1 cellular context compared by ENCODE assay signal in genomic region chr6:52544325-52545022, GRCh38.
A peak's percentile ranks its signal among the peaks of the same experiment; 100 is the strongest.
TF ChIP-seq lines count a peak whose summit lies in the region.

No MANE protein-coding gene starts in this region.

TF ChIP-seq in HepG2, 621 proteins besides CTCF, POLR2A, EP300 and RAD21 (continued from another document and continues in another):
- no peak; the same call in 1 of the 2 replicates for TF ChIP-seq KDM2A (CRISPR knock-in tag; IDR thresholded peaks at IDR 0.05; ENCODE audit: borderline replicate concordance, low read depth)
- TF ChIP-seq POLR2AphosphoS5 (IDR thresholded peaks at IDR 0.05; ENCODE audit: low read depth, low read length): no peak
- TF ChIP-seq ZNF781 (CRISPR knock-in tag; IDR thresholded peaks at IDR 0.05; ENCODE audit: borderline replicate concordance, not compliant biosample characterization): no peak
- TF ChIP-seq, protein P1, sequence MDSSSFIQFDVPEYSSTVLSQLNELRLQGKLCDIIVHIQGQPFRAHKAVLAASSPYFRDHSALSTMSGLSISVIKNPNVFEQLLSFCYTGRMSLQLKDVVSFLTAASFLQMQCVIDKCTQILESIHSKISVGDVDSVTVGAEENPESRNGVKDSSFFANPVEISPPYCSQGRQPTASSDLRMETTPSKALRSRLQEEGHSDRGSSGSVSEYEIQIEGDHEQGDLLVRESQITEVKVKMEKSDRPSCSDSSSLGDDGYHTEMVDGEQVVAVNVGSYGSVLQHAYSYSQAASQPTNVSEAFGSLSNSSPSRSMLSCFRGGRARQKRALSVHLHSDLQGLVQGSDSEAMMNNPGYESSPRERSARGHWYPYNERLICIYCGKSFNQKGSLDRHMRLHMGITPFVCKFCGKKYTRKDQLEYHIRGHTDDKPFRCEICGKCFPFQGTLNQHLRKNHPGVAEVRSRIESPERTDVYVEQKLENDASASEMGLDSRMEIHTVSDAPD (CRISPR knock-in tag; IDR thresholded peaks at IDR 0.05): peak; percentile 72; the same call in 1 of the 2 replicates
- TF ChIP-seq FOXK2 (IDR thresholded peaks at IDR 0.05): 0 out of 2 replicates have a peak, but pooled peaks have one; percentile 27
- no peak for TF ChIP-seq MTF1 (CRISPR knock-in tag; IDR thresholded peaks at IDR 0.05)
- TF ChIP-seq ZBTB4 (CRISPR knock-in tag; IDR thresholded peaks at IDR 0.05; ENCODE audit: borderline replicate concordance): no peak
- TF ChIP-seq, protein P2, sequence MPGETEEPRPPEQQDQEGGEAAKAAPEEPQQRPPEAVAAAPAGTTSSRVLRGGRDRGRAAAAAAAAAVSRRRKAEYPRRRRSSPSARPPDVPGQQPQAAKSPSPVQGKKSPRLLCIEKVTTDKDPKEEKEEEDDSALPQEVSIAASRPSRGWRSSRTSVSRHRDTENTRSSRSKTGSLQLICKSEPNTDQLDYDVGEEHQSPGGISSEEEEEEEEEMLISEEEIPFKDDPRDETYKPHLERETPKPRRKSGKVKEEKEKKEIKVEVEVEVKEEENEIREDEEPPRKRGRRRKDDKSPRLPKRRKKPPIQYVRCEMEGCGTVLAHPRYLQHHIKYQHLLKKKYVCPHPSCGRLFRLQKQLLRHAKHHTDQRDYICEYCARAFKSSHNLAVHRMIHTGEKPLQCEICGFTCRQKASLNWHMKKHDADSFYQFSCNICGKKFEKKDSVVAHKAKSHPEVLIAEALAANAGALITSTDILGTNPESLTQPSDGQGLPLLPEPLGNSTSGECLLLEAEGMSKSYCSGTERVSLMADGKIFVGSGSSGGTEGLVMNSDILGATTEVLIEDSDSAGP (CRISPR knock-in tag; IDR thresholded peaks at IDR 0.05; ENCODE audit: borderline replicate concordance): no peak
- TF ChIP-seq ZNF605 (CRISPR knock-in tag; IDR thresholded peaks at IDR 0.05): peak; percentile 76; the same call in 1 of the 2 replicates
- no peak for TF ChIP-seq KDM4B (CRISPR knock-in tag; IDR thresholded peaks at IDR 0.05)
- no peak for TF ChIP-seq THYN1 (CRISPR knock-in tag; IDR thresholded peaks at IDR 0.05; ENCODE audit: borderline replicate concordance, low read depth)
- TF ChIP-seq RERE (CRISPR knock-in tag; IDR thresholded peaks at IDR 0.05; ENCODE audit: low read depth): 0 out of 2 replicates have a peak, but pooled peaks have one; percentile 51
- TF ChIP-seq ZNF24 (IDR thresholded peaks at IDR 0.05): 0 out of 2 replicates have a peak, but pooled peaks have one; percentile 34
- no peak for TF ChIP-seq MEIS1 (CRISPR knock-in tag; IDR thresholded peaks at IDR 0.05; ENCODE audit: borderline replicate concordance)
- 0 out of 2 replicates have a peak, but pooled peaks have one; percentile 8 for TF ChIP-seq ZNF350 (CRISPR knock-in tag; IDR thresholded peaks at IDR 0.05; ENCODE audit: borderline replicate concordance, low read depth)
- no peak; the same call in 1 of the 2 replicates for TF ChIP-seq PITX1 (CRISPR knock-in tag; IDR thresholded peaks at IDR 0.05)
- TF ChIP-seq SAP130 (CRISPR knock-in tag; IDR thresholded peaks at IDR 0.05; ENCODE audit: low read depth): peak; percentile 73
- TF ChIP-seq, protein P3, sequence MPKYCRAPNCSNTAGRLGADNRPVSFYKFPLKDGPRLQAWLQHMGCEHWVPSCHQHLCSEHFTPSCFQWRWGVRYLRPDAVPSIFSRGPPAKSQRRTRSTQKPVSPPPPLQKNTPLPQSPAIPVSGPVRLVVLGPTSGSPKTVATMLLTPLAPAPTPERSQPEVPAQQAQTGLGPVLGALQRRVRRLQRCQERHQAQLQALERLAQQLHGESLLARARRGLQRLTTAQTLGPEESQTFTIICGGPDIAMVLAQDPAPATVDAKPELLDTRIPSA (CRISPR knock-in tag; IDR thresholded peaks at IDR 0.05; ENCODE audit: borderline replicate concordance): no peak
- peak; percentile 66 for TF ChIP-seq NR2F6 (IDR thresholded peaks at IDR 0.05)
- TF ChIP-seq NR2F6 (CRISPR knock-in tag; IDR thresholded peaks at IDR 0.05): no peak; the same call in 1 of the 2 replicates
- no peak for TF ChIP-seq POLR2AphosphoS2 (IDR thresholded peaks at IDR 0.05; ENCODE audit: low read depth, low read length)
- TF ChIP-seq, protein P4, sequence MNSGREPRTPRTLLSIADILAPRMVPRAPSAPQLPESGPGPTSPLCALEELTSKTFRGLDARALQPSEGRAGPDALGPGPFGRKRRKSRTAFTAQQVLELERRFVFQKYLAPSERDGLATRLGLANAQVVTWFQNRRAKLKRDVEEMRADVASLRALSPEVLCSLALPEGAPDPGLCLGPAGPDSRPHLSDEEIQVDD (CRISPR knock-in tag; IDR thresholded peaks at IDR 0.05; ENCODE audit: borderline replicate concordance): no peak
- no peak for TF ChIP-seq GRHL1 (CRISPR knock-in tag; conservative IDR thresholded peaks at IDR 0.05)
- TF ChIP-seq, protein P5, sequence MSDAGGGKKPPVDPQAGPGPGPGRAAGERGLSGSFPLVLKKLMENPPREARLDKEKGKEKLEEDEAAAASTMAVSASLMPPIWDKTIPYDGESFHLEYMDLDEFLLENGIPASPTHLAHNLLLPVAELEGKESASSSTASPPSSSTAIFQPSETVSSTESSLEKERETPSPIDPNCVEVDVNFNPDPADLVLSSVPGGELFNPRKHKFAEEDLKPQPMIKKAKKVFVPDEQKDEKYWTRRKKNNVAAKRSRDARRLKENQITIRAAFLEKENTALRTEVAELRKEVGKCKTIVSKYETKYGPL (CRISPR knock-in tag; IDR thresholded peaks at IDR 0.05): no peak
- TF ChIP-seq ZNF496 (CRISPR knock-in tag; IDR thresholded peaks at IDR 0.05; ENCODE audit: insufficient replicate concordance): no peak
- TF ChIP-seq RBAK (CRISPR knock-in tag; IDR thresholded peaks at IDR 0.05): no peak
- TF ChIP-seq NR2C2 (CRISPR knock-in tag; IDR thresholded peaks at IDR 0.05; ENCODE audit: borderline replicate concordance): no peak; the same call in none of the 2 replicates
- TF ChIP-seq, protein P6, sequence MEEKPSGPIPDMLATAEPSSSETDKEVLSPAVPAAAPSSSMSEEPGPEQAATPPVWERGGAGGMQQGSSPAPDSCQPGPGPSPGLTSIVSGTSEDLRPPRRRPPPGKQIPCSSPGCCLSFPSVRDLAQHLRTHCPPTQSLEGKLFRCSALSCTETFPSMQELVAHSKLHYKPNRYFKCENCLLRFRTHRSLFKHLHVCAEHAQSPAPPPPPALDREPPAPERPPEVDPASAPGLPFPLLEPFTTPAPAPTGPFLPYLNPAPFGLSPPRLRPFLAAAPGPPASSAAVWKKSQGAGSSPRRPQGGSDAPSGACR (CRISPR knock-in tag; IDR thresholded peaks at IDR 0.05): peak; percentile 26; the same call in 1 of the 2 replicates
- no peak for TF ChIP-seq ADNP (CRISPR knock-in tag; IDR thresholded peaks at IDR 0.05)
- TF ChIP-seq KLF11 (CRISPR knock-in tag; IDR thresholded peaks at IDR 0.05): no peak
- TF ChIP-seq AGO2 (optimal IDR thresholded peaks at IDR 0.05; ENCODE audit: low read depth, low read length): no peak
- peak; percentile 4; the same call in 1 of the 2 replicates for TF ChIP-seq ATF7-NPFF (CRISPR knock-in tag; IDR thresholded peaks at IDR 0.05; ENCODE audit: low read depth)
- 0 out of 2 replicates have a peak, but pooled peaks have one; percentile 52 for TF ChIP-seq ZNF564 (CRISPR knock-in tag; IDR thresholded peaks at IDR 0.05)
- TF ChIP-seq TEAD2 (CRISPR knock-in tag; IDR thresholded peaks at IDR 0.05): no peak
- no peak for TF ChIP-seq ZNF619 (CRISPR knock-in tag; IDR thresholded peaks at IDR 0.05)
- peak; percentile 90 for TF ChIP-seq TCF7 (IDR thresholded peaks at IDR 0.05; ENCODE audit: low read depth)
- TF ChIP-seq ZFP62 (CRISPR knock-in tag; IDR thresholded peaks at IDR 0.05): no peak
- 0 out of 2 replicates have a peak, but pooled peaks have one; percentile 11 for TF ChIP-seq GABPB1 (CRISPR knock-in tag; IDR thresholded peaks at IDR 0.05)
- TF ChIP-seq KMT2A (CRISPR knock-in tag; IDR thresholded peaks at IDR 0.05): no peak; the same call in 1 of the 2 replicates
- no peak for TF ChIP-seq RNF219 (CRISPR knock-in tag; IDR thresholded peaks at IDR 0.05)
- 0 out of 2 replicates have a peak, but pooled peaks have one; percentile 60 for TF ChIP-seq ZNF337 (CRISPR knock-in tag; IDR thresholded peaks at IDR 0.05; ENCODE audit: borderline replicate concordance, low read depth)
- no peak for TF ChIP-seq SYNCRIP (IDR thresholded peaks at IDR 0.05; ENCODE audit: insufficient read depth, low read depth, low read length)
- no peak for TF ChIP-seq GABPA (IDR thresholded peaks at IDR 0.05; ENCODE audit: low read depth, low read length)
- TF ChIP-seq GABPA (CRISPR knock-in tag; IDR thresholded peaks at IDR 0.05; ENCODE audit: low read depth): no peak
- TF ChIP-seq RARG (CRISPR knock-in tag; IDR thresholded peaks at IDR 0.05; ENCODE audit: low read depth): no peak
